19 cellular contexts compared by ENCODE assay signal in the genomic region with DNA sequence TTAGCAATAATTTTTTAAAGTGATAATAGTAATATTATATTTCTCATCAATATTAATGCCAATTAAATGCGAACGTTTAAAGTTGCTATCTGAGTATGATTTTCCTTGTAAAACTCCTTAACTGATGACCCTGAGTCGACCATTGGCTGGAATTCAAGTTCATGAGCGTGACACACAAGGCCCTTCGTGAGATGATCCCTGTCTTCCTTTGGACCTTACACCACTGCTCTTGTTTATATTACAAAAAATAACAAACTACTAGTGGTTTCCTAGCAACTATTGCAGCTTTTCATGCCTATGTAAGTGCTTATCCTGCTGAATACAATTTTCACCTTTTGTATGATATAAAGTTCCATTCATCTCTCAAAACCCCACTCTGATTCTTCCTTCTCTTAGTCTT.
DNase-seq lines count a peak whose midpoint lies in the region; ATAC-seq and TF ChIP-seq lines count a peak whose summit lies in the region.
"Had no signal": no experiment of that assay in that cellular context is flagged by ENCODE, and none has a peak within 500 bp of the region (broad histone marks: within the 10 kb centered on the region; RNA-seq: fewer than 3 reads in every experiment).

No MANE protein-coding gene starts in this region.

- intact Hi-C loops in left ventricle myocardium superior (cut with micrococcal nuclease), result no loop called here

- H3K4me3 ChIP-seq in adipocyte (ENCODE audit: low read length) (no peak overlapping the region), fibroblast of villous mesenchyme (ENCODE audit: low read depth, low read length) (no peak overlapping the region), retinal pigment epithelial cell (ENCODE audit: low read length) (no peak overlapping the region)
- H3K4me3 ChIP-seq: K562, spleen had no signal

- H3K9me3 ChIP-seq in adipocyte (ENCODE audit: control insufficient read depth, low read length), result no peaks in the 10 kb centered on the region

- H3K4me1 ChIP-seq in adipocyte (ENCODE audit: control insufficient read depth, insufficient read depth, low read length), result no peaks in the 10 kb centered on the region
- H3K4me1 ChIP-seq: parathyroid adenoma, spleen had no signal

- H3K36me3 ChIP-seq in adipocyte (ENCODE audit: control insufficient read depth, insufficient read depth, low read length, severe bottlenecking), result no peaks in the 10 kb centered on the region
- H3K36me3 ChIP-seq: spleen had no signal

- DNase-seq in HS-27A (ENCODE audit: low read depth), result peak; percentile 7
- DNase-seq in adipocyte (ENCODE audit: low read depth), result peak; percentile 13
- DNase-seq in fibroblast of villous mesenchyme (ENCODE audit: low read depth), result peak; percentile 61
- peak; percentile 15 for DNase-seq in retinal pigment epithelial cell (ENCODE audit: low read depth)
- no peak for DNase-seq in activated CD4-positive, CD25-positive, alpha-beta regulatory T cell treated with anti-CD3 and anti-CD28 coated beads, Interleukin-2, amount 50 U/mL, for 72 hours
- DNase-seq in RKO (ENCODE audit: low spot score), result no peak
- no peak for DNase-seq in left ventricle myocardium superior
- DNase-seq: activated CD4-positive, CD25-positive, alpha-beta regulatory T cell; activated naive CD8-positive, alpha-beta T cell treated with anti-CD3 and anti-CD28 coated beads for 36 hours; effector memory CD8-positive, alpha-beta T cell; H7; NCI-H1105; NCI-H2107; NCI-H774; spleen; T-helper 17 cell had no signal

- no peak for ATAC-seq in GM19328 (IDR thresholded peaks at IDR 0.05; ENCODE audit: unreplicated experiment)
- ATAC-seq in left ventricle myocardium superior, result no peak
- ATAC-seq: effector memory CD8-positive, alpha-beta T cell; K562; T-helper 17 cell had no signal

- no peaks in the 10 kb centered on the region for H3K27me3 ChIP-seq in adipocyte (replicated peaks; ENCODE audit: control insufficient read depth, insufficient read depth, low read length)
- H3K27me3 ChIP-seq: spleen had no signal

- no peak overlapping the region for H3K9ac ChIP-seq in adipocyte (ENCODE audit: low read length)
- H3K9ac ChIP-seq: parathyroid adenoma had no signal

- TF ChIP-seq CTCF in fibroblast of villous mesenchyme (IDR thresholded peaks at IDR 0.05; ENCODE audit: insufficient read depth, low read depth, low read length) (no peak), retinal pigment epithelial cell (conservative IDR thresholded peaks at IDR 0.05; ENCODE audit: low read depth, low read length) (no peak)

Comparison
In these comparisons a context has a peak if more than half of its experiments do, and no peak if none do; other contexts are left out.
1. DNase-seq: peak in HS-27A (single experiment), adipocyte (single experiment), fibroblast of villous mesenchyme (single experiment) and retinal pigment epithelial cell (single experiment); none in activated CD4-positive, CD25-positive, alpha-beta regulatory T cell treated with anti-CD3 and anti-CD28 coated beads, Interleukin-2, amount 50 U/mL, for 72 hours (single experiment), RKO (single experiment) and left ventricle myocardium superior (single experiment).